In the genomic region with DNA sequence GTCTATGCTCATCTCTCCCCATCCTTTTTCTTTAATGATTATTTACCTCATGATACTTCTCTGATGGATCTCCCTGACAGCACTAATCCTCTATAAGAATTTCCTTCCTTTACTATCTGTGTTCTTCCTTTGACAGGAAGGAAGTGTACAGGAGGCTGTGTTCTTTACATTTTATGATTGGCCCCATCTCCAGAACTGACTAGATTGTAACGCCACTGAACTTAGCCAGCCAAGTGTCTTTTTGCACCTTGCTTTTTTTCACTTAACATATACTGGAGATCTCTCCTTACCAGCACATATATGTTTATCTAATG, we compare ENCODE assay signal across 15 cellular contexts. TPM values are rescaled to one million over a fixed set of nuclear protein-coding genes. Genes with fewer than 3 reads are reported as not detected.
DNase-seq lines count a peak whose midpoint lies in the region; ATAC-seq, FAIRE-seq and TF ChIP-seq lines count a peak whose summit lies in the region.
"Had no signal": no experiment of that assay in that cellular context is flagged by ENCODE, and none has a peak within 500 bp of the region (broad histone marks: within the 10 kb centered on the region; RNA-seq: fewer than 3 reads in every experiment).

No MANE protein-coding gene starts in this region.

- peak overlapping the region in 10 of 11 experiments; percentile 1 to 37 (median 18); a peak in 5 of 22 replicates for H3K4me2 ChIP-seq in BLaER1 treated with 17β-estradiol and CSF1 and Interleukin-3, amounts not matched to agents 10 nM and 100 nM
- H3K4me2 ChIP-seq in keratinocyte (ENCODE audit: control insufficient read depth, extremely low read depth, insufficient read depth, low read depth, low read length) (peak overlapping the region; percentile 51), parathyroid adenoma (ENCODE audit: low read length) (no peak overlapping the region)

- H2AFZ ChIP-seq in keratinocyte (ENCODE audit: control insufficient read depth, low read length) (peak overlapping the region; percentile 60), parathyroid adenoma (peak overlapping the region; percentile 17)

- no peaks in the 10 kb centered on the region for H3K36me3 ChIP-seq in BLaER1 treated with 17β-estradiol and CSF1 and Interleukin-3, amounts not matched to agents 10 nM and 100 nM
- H3K36me3 ChIP-seq in SK-N-MC (ENCODE audit: insufficient read depth, low read length) (no peaks in the 10 kb centered on the region), keratinocyte (ENCODE audit: control insufficient read depth in 2 of 2, extremely low read depth in 1 of 2, insufficient read depth in 2 of 2, low read length in 2 of 2) (no peaks in the 10 kb centered on the region), parathyroid adenoma (ENCODE audit: control insufficient read depth, insufficient read depth, low read length) (no peaks in the 10 kb centered on the region)

- ATAC-seq in HG03135 (IDR thresholded peaks at IDR 0.05; ENCODE audit: unreplicated experiment): no peak
- ATAC-seq: CD8-positive, alpha-beta T cell; HCT116 had no signal

- TF ChIP-seq CTCF in keratinocyte (optimal IDR thresholded peaks at IDR 0.05 in 1 of 3, IDR thresholded peaks at IDR 0.05 in 1 of 3, conservative IDR thresholded peaks at IDR 0.05 in 1 of 3; ENCODE audit: extremely low read depth in 1 of 3, insufficient read depth in 2 of 3, low read length in 3 of 3) (no peak), parathyroid adenoma (IDR thresholded peaks at IDR 0.05) (no peak)

- no peak overlapping the region for H3K4me3 ChIP-seq in BLaER1 treated with 17β-estradiol and CSF1 and Interleukin-3, amounts not matched to agents 10 nM and 100 nM
- H3K4me3 ChIP-seq in SK-N-MC (no peak overlapping the region), keratinocyte (ENCODE audit: control insufficient read depth in 2 of 3, extremely low read depth in 1 of 3, insufficient read depth in 2 of 3, low read depth in 1 of 3, low read length in 3 of 3) (no peak overlapping the region), parathyroid adenoma (ENCODE audit: low read depth, low read length) (no peak overlapping the region)

- H3K27ac ChIP-seq in BLaER1 treated with 17β-estradiol and CSF1 and Interleukin-3, amounts not matched to agents 10 nM and 100 nM: no peak overlapping the region
- H3K27ac ChIP-seq in SK-N-MC (0 out of 2 replicates have a peak overlapping the region, but pooled peaks have one; percentile 8), keratinocyte (ENCODE audit: control insufficient read depth, insufficient read depth, low read length) (no peak overlapping the region), parathyroid adenoma (no peak overlapping the region)
- H3K27ac ChIP-seq: HL-60 had no signal

- H3K9me1 ChIP-seq in keratinocyte (ENCODE audit: control insufficient read depth, extremely low read depth, insufficient read depth, low read length): no peaks in the 10 kb centered on the region

- no peak overlapping the region for H3K9ac ChIP-seq in BLaER1 treated with 17β-estradiol and CSF1 and Interleukin-3, amounts not matched to agents 10 nM and 100 nM
- H3K9ac ChIP-seq in SK-N-MC (ENCODE audit: insufficient read length) (no peak overlapping the region), keratinocyte (ENCODE audit: control insufficient read depth, extremely low read depth, insufficient read depth, low read length) (no peak overlapping the region), parathyroid adenoma (no peak overlapping the region)

- dilution Hi-C loops in keratinocyte (cut with MboI; ENCODE audit: extremely low pct_ligation_motif_present, low sequenced_read_pairs): no loop called here

- H3K79me2 ChIP-seq in keratinocyte (ENCODE audit: control insufficient read depth, insufficient read depth, low read length) (peaks cover 10% of the 10 kb centered on the region), parathyroid adenoma (no peaks in the 10 kb centered on the region)

- no peak for FAIRE-seq in keratinocyte (lab: Jason Lieb, UNC)
- FAIRE-seq: H54 had no signal

- H3K4me1 ChIP-seq in BLaER1 treated with 17β-estradiol and CSF1 and Interleukin-3, amounts not matched to agents 10 nM and 100 nM: peaks cover 10 to 29% (median 22%) of the 10 kb centered on the region in 10 experiments; a peak in 18 of 20 replicates
- H3K4me1 ChIP-seq in keratinocyte (ENCODE audit: control insufficient read depth, extremely low read depth, insufficient read depth, low read length): peaks cover 14% of the 10 kb centered on the region
- H3K4me1 ChIP-seq in parathyroid adenoma: no peaks in the 10 kb centered on the region

- H4K20me1 ChIP-seq in BLaER1 treated with 17β-estradiol and CSF1 and Interleukin-3, amounts not matched to agents 10 nM and 100 nM: peaks cover 0 to 13% (median 6%) of the 10 kb centered on the region in 11 experiments; a peak in 12 of 22 replicates
- H4K20me1 ChIP-seq in keratinocyte (ENCODE audit: control insufficient read depth, extremely low read depth, insufficient read depth, low read length): no peaks in the 10 kb centered on the region

- H3K27me3 ChIP-seq in BLaER1 treated with 17β-estradiol and CSF1 and Interleukin-3, amounts not matched to agents 10 nM and 100 nM: peaks cover 18 to 40% (median 38%) of the 10 kb centered on the region in 11 experiments
- H3K27me3 ChIP-seq in keratinocyte (ENCODE audit: control insufficient read depth, extremely low read depth, insufficient read depth, low read length) (no peaks in the 10 kb centered on the region), parathyroid adenoma (ENCODE audit: control insufficient read depth, insufficient read depth, low read length) (no peaks in the 10 kb centered on the region)

- DNase-seq in SK-N-MC (ENCODE audit: low read depth, low spot score): no peak
- no peak for DNase-seq in keratinocyte (ENCODE audit: low read depth, low spot score)
- DNase-seq in EL: no peak
- no peak for DNase-seq in T-helper 9 cell
- DNase-seq in midbrain (lab: John Stamatoyannopoulos, UW): no peak
- DNase-seq: CD8-positive, alpha-beta T cell; COR-L47; DMS53; KBM-7 had no signal

- peaks cover 0 to under 1% (median 0%) of the 10 kb centered on the region in 11 experiments; a peak in 2 of 22 replicates for H3K9me3 ChIP-seq in BLaER1 treated with 17β-estradiol and CSF1 and Interleukin-3, amounts not matched to agents 10 nM and 100 nM (replicated peaks in 1 of 11)
- H3K9me3 ChIP-seq in SK-N-MC (ENCODE audit: low read depth, low read length) (no peaks in the 10 kb centered on the region), keratinocyte (ENCODE audit: control insufficient read depth, low read depth, low read length) (no peaks in the 10 kb centered on the region), parathyroid adenoma (ENCODE audit: control insufficient read depth, low read length) (no peaks in the 10 kb centered on the region)

RNA-seq across cellular contexts. Expression of gene WWC2, which starts 3.9 kb away (rescaled TPM):
- polyA plus RNA-seq in keratinocyte: 10.6 to 15.4 TPM (median 15.1 TPM) in 3 replicates
- polyA plus RNA-seq in keratinocyte (2011; ENCODE audit: low read depth): 23.7 TPM
- 8.4 and 13.0 TPM in 2 replicates for polyA plus RNA-seq in keratinocyte (2011; cell fraction: cytosol; rRNA removed)
- 23.6 and 28.4 TPM in 2 replicates for polyA plus RNA-seq in keratinocyte (2011; cell fraction: nucleus; rRNA removed)
- polyA plus RNA-seq in keratinocyte (2012; ENCODE audit: low replicate concordance): 8.4 and 13.5 TPM in 2 replicates
- polyA minus RNA-seq in keratinocyte: 10.2 to 21.5 TPM (median 16.2 TPM) in 3 replicates
- 16.5 TPM for polyA minus RNA-seq in keratinocyte (2011; cell fraction: cytosol; rRNA and poly(A)+ RNA removed)
- 16.9 and 52.3 TPM in 2 replicates for polyA minus RNA-seq in keratinocyte (2011; cell fraction: nucleus; rRNA and poly(A)+ RNA removed)
